In genomic region chr4:99076292-99076976, GRCh38 we compare ENCODE assay signal across 24 cellular contexts.
"Had no signal": no experiment of that assay in that cellular context is flagged by ENCODE, and none has a peak within 500 bp of the region (broad histone marks: within the 10 kb centered on the region; RNA-seq: fewer than 3 reads in every experiment).

No MANE protein-coding gene starts in this region.

- DNase-seq: activated CD4-positive, alpha-beta T cell treated with anti-CD3 and anti-CD28 coated beads for 48 hours; activated CD4-positive, alpha-beta T cell treated with anti-CD3 and anti-CD28 coated beads, Interleukin-2, amount 50 U/mL, for 48 hours; activated CD8-positive, alpha-beta memory T cell treated with anti-CD3 and anti-CD28 coated beads for 24 hours; activated naive CD4-positive, alpha-beta T cell; activated naive CD8-positive, alpha-beta T cell treated with anti-CD3 and anti-CD28 coated beads, Interleukin-2, amount 10 ng/mL, durations not matched to agents 7 days and 5 days; amniotic stem cell; endodermal cell; foreskin fibroblast; head of caudate nucleus; hippocampal formation; sigmoid colon; small intestine; stimulated activated CD4-positive, alpha-beta T cell treated with anti-CD3 and anti-CD28 coated beads, Interleukin-4, amount 100 ng/mL, for 24 hours; stimulated activated naive CD8-positive, alpha-beta T cell treated with anti-CD3 and anti-CD28 coated beads, Interleukin-15, amount 100 ng/mL, for 72 hours; substantia nigra; SW 1271; T-helper 9 cell had no signal

- H3K4me3 Mint-ChIP-seq: activated naive CD8-positive, alpha-beta T cell treated with anti-CD3 and anti-CD28 coated beads, Interleukin-2, amount 10 ng/mL, durations not matched to agents 7 days and 5 days; central memory CD8-positive, alpha-beta T cell; dendritic cell treated with granulocyte-macrophage colony-stimulating factor and Interleukin-4, amounts not matched to agents 40 ng/mL and 50 ng/mL, for 4 days; endodermal cell; nephron; stimulated activated effector memory CD8-positive, alpha-beta T cell treated with anti-CD3 and anti-CD28 coated beads, Interleukin-12 subunit alpha, Interleukin-12 subunit beta, amount 100 ng/mL, for 72 hours; stimulated activated naive CD8-positive, alpha-beta T cell treated with anti-CD3 and anti-CD28 coated beads, Interleukin-15, amount 100 ng/mL, for 72 hours; T-helper 1 cell treated with Interleukin-12 subunit alpha and Interleukin-12 subunit beta and Interleukin-4 antibody, amounts not matched to agents 30 μg/mL and 1 μg/mL, for 36 hours had no signal

- H3K9me3 Mint-ChIP-seq: activated naive CD8-positive, alpha-beta T cell treated with anti-CD3 and anti-CD28 coated beads, Interleukin-2, amount 10 ng/mL, durations not matched to agents 7 days and 5 days; central memory CD8-positive, alpha-beta T cell; dendritic cell treated with granulocyte-macrophage colony-stimulating factor and Interleukin-4, amounts not matched to agents 40 ng/mL and 50 ng/mL, for 4 days; endodermal cell; nephron; stimulated activated effector memory CD8-positive, alpha-beta T cell treated with anti-CD3 and anti-CD28 coated beads, Interleukin-12 subunit alpha, Interleukin-12 subunit beta, amount 100 ng/mL, for 72 hours; stimulated activated naive CD8-positive, alpha-beta T cell treated with anti-CD3 and anti-CD28 coated beads, Interleukin-15, amount 100 ng/mL, for 72 hours; T-helper 1 cell treated with Interleukin-12 subunit alpha and Interleukin-12 subunit beta and Interleukin-4 antibody, amounts not matched to agents 30 μg/mL and 1 μg/mL, for 36 hours had no signal

- H3K27me3 Mint-ChIP-seq: activated naive CD8-positive, alpha-beta T cell treated with anti-CD3 and anti-CD28 coated beads, Interleukin-2, amount 10 ng/mL, durations not matched to agents 7 days and 5 days; central memory CD8-positive, alpha-beta T cell; dendritic cell treated with granulocyte-macrophage colony-stimulating factor and Interleukin-4, amounts not matched to agents 40 ng/mL and 50 ng/mL, for 4 days; stimulated activated naive CD8-positive, alpha-beta T cell treated with anti-CD3 and anti-CD28 coated beads, Interleukin-15, amount 100 ng/mL, for 72 hours had no signal

- ATAC-seq: activated CD4-positive, CD25-positive, alpha-beta regulatory T cell treated with anti-CD3 and anti-CD28 coated beads, Interleukin-2, amount 50 U/mL, for 24 hours; esophagus mucosa; stimulated activated effector memory CD8-positive, alpha-beta T cell treated with anti-CD3 and anti-CD28 coated beads, Interleukin-12 subunit alpha, Interleukin-12 subunit beta, amount 100 ng/mL, for 72 hours; stimulated activated naive CD8-positive, alpha-beta T cell treated with anti-CD3 and anti-CD28 coated beads, Interleukin-15, amount 100 ng/mL, for 72 hours had no signal

- H3K27ac Mint-ChIP-seq: activated naive CD8-positive, alpha-beta T cell treated with anti-CD3 and anti-CD28 coated beads, Interleukin-2, amount 10 ng/mL, durations not matched to agents 7 days and 5 days; dendritic cell treated with granulocyte-macrophage colony-stimulating factor and Interleukin-4, amounts not matched to agents 40 ng/mL and 50 ng/mL, for 4 days; endodermal cell; stimulated activated effector memory CD8-positive, alpha-beta T cell treated with anti-CD3 and anti-CD28 coated beads, Interleukin-12 subunit alpha, Interleukin-12 subunit beta, amount 100 ng/mL, for 72 hours; T-helper 1 cell treated with Interleukin-12 subunit alpha and Interleukin-12 subunit beta and Interleukin-4 antibody, amounts not matched to agents 30 μg/mL and 1 μg/mL, for 36 hours had no signal

- H3K4me1 Mint-ChIP-seq: endodermal cell; nephron; stimulated activated effector memory CD8-positive, alpha-beta T cell treated with anti-CD3 and anti-CD28 coated beads, Interleukin-12 subunit alpha, Interleukin-12 subunit beta, amount 100 ng/mL, for 72 hours; stimulated activated naive CD8-positive, alpha-beta T cell treated with anti-CD3 and anti-CD28 coated beads, Interleukin-15, amount 100 ng/mL, for 72 hours had no signal
